ENCODE assay signal across 20 cellular contexts in the genomic region with DNA sequence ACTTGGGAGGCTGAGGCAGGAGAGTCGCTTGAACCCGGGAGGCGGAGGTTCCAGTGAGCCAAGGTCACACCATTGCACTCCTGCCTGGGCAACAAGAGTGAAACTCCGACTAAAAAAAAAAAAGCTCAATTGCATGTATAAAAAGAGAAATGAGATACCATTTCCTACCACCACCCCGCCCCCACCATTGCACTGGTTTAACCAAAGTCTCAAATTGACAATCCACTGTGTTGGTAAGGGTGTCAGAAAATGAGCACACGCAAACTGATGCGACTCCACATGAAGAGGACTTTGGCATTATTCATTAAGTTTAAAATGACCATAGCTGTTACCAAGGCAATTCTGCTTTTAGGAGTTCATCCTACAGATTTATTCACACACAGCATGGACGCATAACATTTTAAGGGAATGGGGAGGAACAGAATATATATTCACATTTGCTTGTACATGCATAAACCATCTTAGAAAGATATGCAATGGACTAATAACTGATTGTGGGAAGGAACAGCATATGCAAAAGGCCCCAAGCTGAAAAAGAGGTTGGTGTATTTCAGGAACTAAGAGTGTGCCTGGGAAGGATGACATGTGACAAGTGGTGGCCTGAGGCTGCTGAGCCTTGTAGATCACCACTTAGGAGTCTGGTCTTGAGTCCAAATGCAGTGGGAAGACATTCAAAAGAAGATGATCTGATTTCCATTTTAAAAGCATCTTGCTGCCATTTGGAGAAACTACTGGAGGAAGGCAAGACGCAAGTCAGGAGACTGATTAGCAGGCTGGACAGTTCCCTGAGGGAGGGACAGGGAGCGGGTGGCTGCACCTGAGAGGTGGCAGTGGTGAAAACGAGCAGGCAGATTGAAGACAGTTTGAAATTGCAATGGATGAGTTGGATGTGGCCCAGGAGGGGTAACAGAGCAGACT. TPM values are rescaled to one million over a fixed set of nuclear protein-coding genes. Genes with fewer than 3 reads are reported as not detected.
DNase-seq lines count a peak whose midpoint lies in the region; ATAC-seq, FAIRE-seq and TF ChIP-seq lines count a peak whose summit lies in the region.
"Had no signal": no experiment of that assay in that cellular context is flagged by ENCODE, and none has a peak within 500 bp of the region (broad histone marks: within the 10 kb centered on the region; RNA-seq: fewer than 3 reads in every experiment).

No MANE protein-coding gene starts in this region.

- no peaks in the 10 kb centered on the region for H3F3A ChIP-seq in GM23338 (replicated peaks; ENCODE audit: low read depth)

- ATAC-seq in right cardiac atrium (no peak), GM23338 (no peak)
- peak; percentile 67 for ATAC-seq in activated T-helper 17 cell treated with anti-CD3 and anti-CD28 coated beads, Interleukin-2, amount 50 U/mL, for 72 hours (replicated peaks)
- peak; percentile 71 for ATAC-seq in stimulated activated memory B cell treated with anti-CD40 and anti-IgM and Interleukin-4, amounts not matched to agents 10 μg/mL and 1 μg/mL and 100 μg/mL, for 72 hours
- ATAC-seq: foreskin keratinocyte, PC-3 had no signal

- WGBS in right cardiac atrium: 88% methylated on average over 11 of the region's 11 CpGs

- no peak overlapping the region for H3K4me3 Mint-ChIP-seq in GM23338
- H3K4me3 Mint-ChIP-seq in activated T-helper 17 cell treated with anti-CD3 and anti-CD28 coated beads, Interleukin-2, amount 50 U/mL, for 72 hours: no peak overlapping the region
- H3K4me3 Mint-ChIP-seq in stimulated activated memory B cell treated with anti-CD40 and anti-IgM and Interleukin-4, amounts not matched to agents 10 μg/mL and 1 μg/mL and 100 μg/mL, for 72 hours: no peak overlapping the region
- H3K4me3 Mint-ChIP-seq: HFFc6 had no signal

- DNase-seq in left ventricle myocardium inferior: no peak
- no peak for DNase-seq in right cardiac atrium
- DNase-seq in GM23338 (ENCODE audit: low spot score): no peak
- no peak for DNase-seq in 8988T
- no peak for DNase-seq in urothelium cell line (ENCODE audit: low spot score)
- DNase-seq: DMS153; foreskin keratinocyte; HFFc6; NCI-H2029 treated with DMSO at 0.1 percent for 48 hours; NCI-H510A treated with DMSO at 0.1 percent for 48 hours; PC-3; stimulated activated CD4-positive, alpha-beta T cell treated with anti-CD3 and anti-CD28 coated beads, Interleukin-12 subunit alpha, Interleukin-12 subunit beta, amount 100 ng/mL, for 4 hours; substantia nigra; WERI-Rb-1 had no signal

- no peaks in the 10 kb centered on the region for H3K79me2 ChIP-seq in GM23338 (replicated peaks; ENCODE audit: insufficient read depth)

- peaks cover 4% of the 10 kb centered on the region for H3K27me3 Mint-ChIP-seq in GM23338 (ENCODE audit: insufficient read depth, low read depth, poor library complexity)
- no peaks in the 10 kb centered on the region for H3K27me3 Mint-ChIP-seq in activated T-helper 17 cell treated with anti-CD3 and anti-CD28 coated beads, Interleukin-2, amount 50 U/mL, for 72 hours
- no peaks in the 10 kb centered on the region for H3K27me3 Mint-ChIP-seq in stimulated activated memory B cell treated with anti-CD40 and anti-IgM and Interleukin-4, amounts not matched to agents 10 μg/mL and 1 μg/mL and 100 μg/mL, for 72 hours

- no peaks in the 10 kb centered on the region for H4K20me1 ChIP-seq in GM23338 (replicated peaks; ENCODE audit: insufficient read depth)

- H3K4me1 Mint-ChIP-seq in GM23338: no peaks in the 10 kb centered on the region
- peaks cover 18% of the 10 kb centered on the region for H3K4me1 Mint-ChIP-seq in activated T-helper 17 cell treated with anti-CD3 and anti-CD28 coated beads, Interleukin-2, amount 50 U/mL, for 72 hours
- H3K4me1 Mint-ChIP-seq in stimulated activated memory B cell treated with anti-CD40 and anti-IgM and Interleukin-4, amounts not matched to agents 10 μg/mL and 1 μg/mL and 100 μg/mL, for 72 hours: peaks cover 32% of the 10 kb centered on the region

- peak overlapping the region; percentile 59 for H2AFZ ChIP-seq in GM23338

- no peaks in the 10 kb centered on the region for H3K27me3 ChIP-seq in left ventricle myocardium inferior (ENCODE audit: low read depth)
- no peaks in the 10 kb centered on the region for H3K27me3 ChIP-seq in right cardiac atrium (ENCODE audit: control insufficient read depth, insufficient read depth)
- H3K27me3 ChIP-seq in GM23338 (ENCODE audit: insufficient read depth): no peaks in the 10 kb centered on the region
- H3K27me3 ChIP-seq: foreskin keratinocyte had no signal

- H3K36me3 Mint-ChIP-seq in GM23338 (ENCODE audit: low read depth): no peaks in the 10 kb centered on the region
- no peaks in the 10 kb centered on the region for H3K36me3 Mint-ChIP-seq in activated T-helper 17 cell treated with anti-CD3 and anti-CD28 coated beads, Interleukin-2, amount 50 U/mL, for 72 hours (ENCODE audit: low read depth)
- no peaks in the 10 kb centered on the region for H3K36me3 Mint-ChIP-seq in stimulated activated memory B cell treated with anti-CD40 and anti-IgM and Interleukin-4, amounts not matched to agents 10 μg/mL and 1 μg/mL and 100 μg/mL, for 72 hours

- H3K27ac Mint-ChIP-seq in GM23338: no peak overlapping the region
- H3K27ac Mint-ChIP-seq in activated T-helper 17 cell treated with anti-CD3 and anti-CD28 coated beads, Interleukin-2, amount 50 U/mL, for 72 hours: no peak overlapping the region
- peak overlapping the region; percentile 71 for H3K27ac Mint-ChIP-seq in stimulated activated memory B cell treated with anti-CD40 and anti-IgM and Interleukin-4, amounts not matched to agents 10 μg/mL and 1 μg/mL and 100 μg/mL, for 72 hours
- H3K27ac Mint-ChIP-seq: HFFc6, progenitor cell of endocrine pancreas had no signal

- H3K4me1 ChIP-seq in left ventricle myocardium inferior: peaks cover 23% of the 10 kb centered on the region
- H3K4me1 ChIP-seq in right cardiac atrium (ENCODE audit: control insufficient read depth, insufficient read depth, low read length): no peaks in the 10 kb centered on the region
- H3K4me1 ChIP-seq in GM23338 (ENCODE audit: insufficient read depth): no peaks in the 10 kb centered on the region

- no peak overlapping the region for H3K4me2 ChIP-seq in GM23338

- H3K27ac ChIP-seq in left ventricle myocardium inferior (replicated peaks): peak overlapping the region; percentile 0
- no peak overlapping the region for H3K27ac ChIP-seq in right cardiac atrium (ENCODE audit: low read length)
- no peak overlapping the region for H3K27ac ChIP-seq in GM23338 (ENCODE audit: low read depth)
- H3K27ac ChIP-seq: coronary artery, foreskin keratinocyte, WERI-Rb-1 had no signal

- H3K4me3 ChIP-seq in left ventricle myocardium inferior (no peak overlapping the region), right cardiac atrium (ENCODE audit: low read length) (no peak overlapping the region), GM23338 (no peak overlapping the region)
- H3K4me3 ChIP-seq: coronary artery had no signal

- H3K9me2 ChIP-seq in GM23338 (ENCODE audit: insufficient read depth): 0 out of 2 replicates have a peak, but pooled peaks cover 9% of the 10 kb centered on the region

- H3K36me3 ChIP-seq in left ventricle myocardium inferior (no peaks in the 10 kb centered on the region), GM23338 (ENCODE audit: insufficient read depth) (no peaks in the 10 kb centered on the region)
- H3K36me3 ChIP-seq: WERI-Rb-1 had no signal

- no peak for TF ChIP-seq CTCF in left ventricle myocardium inferior (IDR thresholded peaks at IDR 0.05; ENCODE audit: borderline replicate concordance)
- no peak for TF ChIP-seq CTCF in GM23338 (conservative IDR thresholded peaks at IDR 0.05; ENCODE audit: low read depth in 2 of 2)

- no peak for FAIRE-seq in urothelium cell line (lab: Jason Lieb, UNC)
- FAIRE-seq: endothelial cell of umbilical vein had no signal

- peaks cover 2% of the 10 kb centered on the region; the same call in 1 of the 3 replicates for H3K9me3 Mint-ChIP-seq in GM23338
- H3K9me3 Mint-ChIP-seq in activated T-helper 17 cell treated with anti-CD3 and anti-CD28 coated beads, Interleukin-2, amount 50 U/mL, for 72 hours: no peaks in the 10 kb centered on the region
- H3K9me3 Mint-ChIP-seq in stimulated activated memory B cell treated with anti-CD40 and anti-IgM and Interleukin-4, amounts not matched to agents 10 μg/mL and 1 μg/mL and 100 μg/mL, for 72 hours: peaks cover 3% of the 10 kb centered on the region
- H3K9me3 Mint-ChIP-seq: activated naive CD4-positive, alpha-beta T cell treated with anti-CD3 and anti-CD28 coated beads, Interleukin-2, amount 50 U/mL, for 72 hours; HFFc6 had no signal

- H3K9me3 ChIP-seq in left ventricle myocardium inferior (replicated peaks): no peaks in the 10 kb centered on the region
- H3K9me3 ChIP-seq in right cardiac atrium (ENCODE audit: control insufficient read depth, low read length): no peaks in the 10 kb centered on the region

- intact Hi-C loops in left ventricle myocardium inferior (cut with micrococcal nuclease) (loop anchor here (10.0 kb wide), 1 partner anchor 102 kb away; no protein-coding TSS in a partner anchor), right cardiac atrium (cut with DNase I) (loop anchor here in 1 of 4 donors (10.0 kb wide), 1 partner anchor 112 kb away; no protein-coding TSS in a partner anchor)

TF ChIP-seq in GM23338, 12 proteins besides CTCF, POLR2A, EP300 and RAD21 (continues in another document):
- TF ChIP-seq JUNB (IDR thresholded peaks at IDR 0.05; ENCODE audit: unreplicated experiment): no peak

RNA-seq across cellular contexts. Expression of a gene that starts 37.2 kb away (rescaled TPM):
- total RNA-seq in left ventricle myocardium inferior: 25.7 TPM
- total RNA-seq in right cardiac atrium: 10 to 100 TPM; 22.5 to 37.4 (median 27.2) TPM
- polyA plus RNA-seq in right cardiac atrium: 20.8 TPM
- total RNA-seq in GM23338 (2014; rRNA removed; shearing (Covaris generic)): 26.2 and 26.4 TPM in 2 replicates
- polyA plus RNA-seq in GM23338 (2016; fragmentation: Nextera tagmentation; extraction: Ambion mirVana): 16.9 and 18.9 TPM in 2 replicates
- 10 to 100 TPM; 68.3 to 77.1 TPM for total RNA-seq in activated T-helper 17 cell treated with anti-CD3 and anti-CD28 coated beads, Interleukin-2, amount 50 U/mL, for 72 hours

Comparison
In these comparisons a context has a peak if more than half of its experiments do, and no peak if none do; other contexts are left out.
1. ATAC-seq: peak in activated T-helper 17 cell treated with anti-CD3 and anti-CD28 coated beads, Interleukin-2, amount 50 U/mL, for 72 hours (single experiment) and stimulated activated memory B cell treated with anti-CD40 and anti-IgM and Interleukin-4, amounts not matched to agents 10 μg/mL and 1 μg/mL and 100 μg/mL, for 72 hours (single experiment); none in right cardiac atrium (0 of 2) and GM23338 (single experiment).